In genomic region chr17:11627301-11627700, GRCh38 we compare ENCODE assay signal across 6 cellular contexts. TPM values are rescaled to one million over a fixed set of nuclear protein-coding genes. Genes with fewer than 3 reads are reported as not detected.
"Had no signal": no experiment of that assay in that cellular context is flagged by ENCODE, and none has a peak within 500 bp of the region (broad histone marks: within the 10 kb centered on the region; RNA-seq: fewer than 3 reads in every experiment).

No MANE protein-coding gene starts in this region.

- ATAC-seq: HepG2, K562 had no signal

- H3K4me3 ChIP-seq: K562 had no signal

- DNase-seq: IMR-90, KBM-7, KG1 had no signal

RNA-seq across cellular contexts. Expression of gene DNAH9, which starts 29.0 kb away (rescaled TPM):
- total RNA-seq: HepG2, HT1080, IMR-90, K562 had no signal
